11 cellular contexts compared by ENCODE assay signal in the genomic region with DNA sequence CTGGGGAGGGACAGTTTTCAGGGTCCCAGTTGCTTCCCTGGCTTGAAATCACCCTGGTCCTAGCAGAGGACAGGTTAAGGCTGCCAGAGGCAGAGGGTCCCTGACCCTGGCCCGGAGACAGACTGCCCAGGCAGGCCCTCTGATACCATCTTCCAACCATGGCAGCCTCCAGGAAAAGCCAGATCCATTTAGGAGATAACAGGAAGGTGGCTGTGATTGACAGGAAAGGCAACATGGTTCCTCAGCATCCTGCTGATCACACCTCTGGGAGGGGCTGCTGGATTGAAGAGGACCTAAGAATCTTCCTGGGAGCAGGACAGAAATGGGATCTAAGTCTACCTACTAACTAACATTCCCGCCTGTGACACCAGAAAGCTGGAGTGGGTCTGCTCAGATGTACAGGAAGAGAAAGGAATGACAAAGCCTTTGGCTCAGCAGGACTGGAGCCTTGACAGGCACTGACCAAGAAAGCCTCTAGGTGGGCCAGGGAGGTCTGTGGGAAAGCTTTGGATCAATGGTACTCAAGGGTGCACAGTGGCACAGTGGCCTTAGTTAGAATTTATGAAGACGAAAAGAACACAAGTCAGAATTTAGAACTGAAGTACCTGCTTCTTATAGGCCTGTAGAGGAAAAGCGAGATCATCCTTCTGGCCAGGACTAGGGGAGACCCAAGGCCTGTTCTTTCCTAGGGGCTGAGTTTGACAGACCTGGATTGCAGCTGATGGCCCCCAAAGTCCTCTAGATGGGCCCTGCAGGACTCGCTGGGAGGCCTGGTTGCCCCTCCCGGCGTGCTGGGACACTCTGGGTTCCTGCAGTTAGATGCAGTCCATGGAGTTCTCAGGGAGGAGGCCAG. TPM values are rescaled to one million over a fixed set of nuclear protein-coding genes. Genes with fewer than 3 reads are reported as not detected.
DNase-seq lines count a peak whose midpoint lies in the region; ATAC-seq and TF ChIP-seq lines count a peak whose summit lies in the region.
"Had no signal": no experiment of that assay in that cellular context is flagged by ENCODE, and none has a peak within 500 bp of the region (broad histone marks: within the 10 kb centered on the region; RNA-seq: fewer than 3 reads in every experiment).

No MANE protein-coding gene starts in this region.

- H3K27ac ChIP-seq in heart left ventricle (peak overlapping the region; percentile 93 to 100 (median 99)), neutrophil (peak overlapping the region; percentile 97), uterus (peak overlapping the region; percentile 93 to 100)

- TF ChIP-seq POLR2A in heart left ventricle (IDR thresholded peaks at IDR 0.05) (no peak), uterus (IDR thresholded peaks at IDR 0.05) (no peak)

- H3K27me3 ChIP-seq in heart left ventricle (no peaks in the 10 kb centered on the region), neutrophil (no peaks in the 10 kb centered on the region), uterus (no peaks in the 10 kb centered on the region)

- H3K4me1 Mint-ChIP-seq in effector memory CD8-positive, alpha-beta T cell (ENCODE audit: low read depth in 2 of 2): peaks cover 21 to 23% of the 10 kb centered on the region in 2 donors

- H3K4me1 ChIP-seq in heart left ventricle (peaks cover 17 to 45% (median 37%) of the 10 kb centered on the region in 12 donors), neutrophil (ENCODE audit: control insufficient read depth in 1 of 2, insufficient read depth in 1 of 2, low read depth in 1 of 2, low read length in 1 of 2) (peaks cover 43 to 46% of the 10 kb centered on the region in 2 experiments), uterus (peaks cover 8 to 14% of the 10 kb centered on the region in 2 donors)

- DNase-seq in heart left ventricle: no peak
- DNase-seq in Right ventricle myocardium inferior (ENCODE audit: missing footprints): no peak
- DNase-seq in effector memory CD8-positive, alpha-beta T cell: no peak
- no peak for DNase-seq in uterus
- DNase-seq in activated CD4-positive, CD25-positive, alpha-beta regulatory T cell treated with anti-CD3 and anti-CD28 coated beads, Interleukin-2, amount 50 U/mL, for 72 hours: no peak
- DNase-seq in mesenteric fat pad (ENCODE audit: low spot score): no peak
- DNase-seq in GM19240 (ENCODE audit: insufficient read length, low spot score): no peak
- DNase-seq: activated gamma-delta T cell; effector CD4-positive, alpha-beta T cell; NCI-H187 had no signal

- peak overlapping the region; percentile 91 to 95 for H3K27ac Mint-ChIP-seq in effector memory CD8-positive, alpha-beta T cell

- intact Hi-C loops in heart left ventricle (cut with DNase I) (loop anchor here in 5 of 10 donors (5.0 kb wide), 2 partner anchors 38 to 48 kb away; a partner anchor contains a TSS), Right ventricle myocardium inferior (cut with DNase I) (loop anchor here (5.0 kb wide), 1 partner anchor 38 kb away; no protein-coding TSS in a partner anchor), uterus (cut with DNase I; ENCODE audit: low total_unique reads) (no loop called here)

- H3K9me3 ChIP-seq in heart left ventricle (no peaks in the 10 kb centered on the region), neutrophil (no peaks in the 10 kb centered on the region), uterus (no peaks in the 10 kb centered on the region)

- peak overlapping the region in 1 of 2 donors; percentile 90 for H3K4me3 Mint-ChIP-seq in effector memory CD8-positive, alpha-beta T cell

- H3K9me3 Mint-ChIP-seq in effector memory CD8-positive, alpha-beta T cell: no peaks in the 10 kb centered on the region

- peaks cover 19% of the 10 kb centered on the region for H3K36me3 Mint-ChIP-seq in effector memory CD8-positive, alpha-beta T cell (ENCODE audit: insufficient read depth)

- no peak for ATAC-seq in heart left ventricle
- ATAC-seq in Right ventricle myocardium inferior: no peak
- ATAC-seq in effector memory CD8-positive, alpha-beta T cell (replicated peaks): no peak

- H3K4me3 ChIP-seq in heart left ventricle (peak overlapping the region in 5 of 12 donors; percentile 60 to 80 (median 66)), neutrophil (ENCODE audit: low read depth in 1 of 2, low read length in 1 of 2) (peak overlapping the region; percentile 76 to 78), uterus (no peak overlapping the region)

- H3K36me3 ChIP-seq in heart left ventricle (no peaks in the 10 kb centered on the region), neutrophil (peaks cover 14% of the 10 kb centered on the region), uterus (no peaks in the 10 kb centered on the region)

- no peak for TF ChIP-seq CTCF in heart left ventricle (IDR thresholded peaks at IDR 0.05)
- TF ChIP-seq CTCF in neutrophil (IDR thresholded peaks at IDR 0.05): no peak
- TF ChIP-seq CTCF in uterus (IDR thresholded peaks at IDR 0.05): no peak

- H3K27me3 Mint-ChIP-seq in effector memory CD8-positive, alpha-beta T cell: no peaks in the 10 kb centered on the region

- 85 to 94% (median 90%) methylated on average over 7 of the region's 7 CpGs for WGBS in heart left ventricle, 4 donors

RNA-seq across cellular contexts. Expression of a gene that starts 2.3 kb away (rescaled TPM):
- total RNA-seq in heart left ventricle (100 to 1,000 TPM; 216 to 554 (median 459) TPM), Right ventricle myocardium inferior (494 TPM), uterus (100 to 1,000 TPM in 1 of 4 donors, 10 to 100 TPM in 2, 1 to 10 TPM in 1; 4.9 to 135 (median 74.2) TPM), mesenteric fat pad (160 TPM)
- 100 to 1,000 TPM; 234 to 327 TPM for polyA plus RNA-seq in heart left ventricle

RNA-seq across cellular contexts. Expression of a gene that starts 16.5 kb away (rescaled TPM):
- total RNA-seq in heart left ventricle (1 to 10 TPM in 4 of 9 donors, under 1 TPM in 5; 0.42 to 7.0 (median 0.91) TPM), Right ventricle myocardium inferior (2.0 TPM), uterus (10 to 100 TPM in 1 of 4 donors, not detected in 3; 16.7 TPM), mesenteric fat pad (0.87 TPM)
- polyA plus RNA-seq in heart left ventricle: 1 to 10 TPM in 1 of 2 donors, under 1 TPM in 1; 0.19 to 1.0 TPM

RNA-seq across cellular contexts. Expression of a gene that starts 29.3 kb away (rescaled TPM):
- total RNA-seq in heart left ventricle (10 to 100 TPM; 30.5 to 55.5 (median 38.3) TPM), Right ventricle myocardium inferior (60.2 TPM), uterus (10 to 100 TPM in 3 of 4 donors, 1 to 10 TPM in 1; 6.9 to 57.8 (median 24.1) TPM), mesenteric fat pad (32.3 TPM)
- 10 to 100 TPM; 26.7 to 62.6 TPM for polyA plus RNA-seq in heart left ventricle

RNA-seq across cellular contexts. Expression of a gene that starts 34.3 kb away (rescaled TPM):
- total RNA-seq in heart left ventricle: not detected
- polyA plus RNA-seq in heart left ventricle: not detected
- not detected for total RNA-seq in Right ventricle myocardium inferior
- total RNA-seq in uterus: 1 to 10 TPM in 1 of 4 donors, not detected in 3; 1.7 TPM
- total RNA-seq in mesenteric fat pad: not detected

RNA-seq across cellular contexts. Expression of a gene that starts 47.3 kb away (rescaled TPM):
- total RNA-seq in heart left ventricle (10 to 100 TPM in 1 of 9 donors, 1 to 10 TPM in 8; 3.5 to 28.7 (median 5.7) TPM), Right ventricle myocardium inferior (7.3 TPM), uterus (10 to 100 TPM in 1 of 4 donors, 1 to 10 TPM in 1, under 1 TPM in 1, not detected in 1; 0.55 to 23.8 (median 2.0) TPM), mesenteric fat pad (1.7 TPM)
- 10 to 100 TPM in 1 of 2 donors, 1 to 10 TPM in 1; 5.7 to 10.0 TPM for polyA plus RNA-seq in heart left ventricle

Comparison
In these comparisons a context has a peak if more than half of its experiments do, and no peak if none do; other contexts are left out.
1. H3K4me3 ChIP-seq: peak in neutrophil (2 of 2); none in uterus (0 of 2).
2. Peak in every context shown above with its lines, with median percentiles within 50 percentile points of each other: H3K27ac ChIP-seq.